1 cellular context compared by ENCODE assay signal in the genomic region with DNA sequence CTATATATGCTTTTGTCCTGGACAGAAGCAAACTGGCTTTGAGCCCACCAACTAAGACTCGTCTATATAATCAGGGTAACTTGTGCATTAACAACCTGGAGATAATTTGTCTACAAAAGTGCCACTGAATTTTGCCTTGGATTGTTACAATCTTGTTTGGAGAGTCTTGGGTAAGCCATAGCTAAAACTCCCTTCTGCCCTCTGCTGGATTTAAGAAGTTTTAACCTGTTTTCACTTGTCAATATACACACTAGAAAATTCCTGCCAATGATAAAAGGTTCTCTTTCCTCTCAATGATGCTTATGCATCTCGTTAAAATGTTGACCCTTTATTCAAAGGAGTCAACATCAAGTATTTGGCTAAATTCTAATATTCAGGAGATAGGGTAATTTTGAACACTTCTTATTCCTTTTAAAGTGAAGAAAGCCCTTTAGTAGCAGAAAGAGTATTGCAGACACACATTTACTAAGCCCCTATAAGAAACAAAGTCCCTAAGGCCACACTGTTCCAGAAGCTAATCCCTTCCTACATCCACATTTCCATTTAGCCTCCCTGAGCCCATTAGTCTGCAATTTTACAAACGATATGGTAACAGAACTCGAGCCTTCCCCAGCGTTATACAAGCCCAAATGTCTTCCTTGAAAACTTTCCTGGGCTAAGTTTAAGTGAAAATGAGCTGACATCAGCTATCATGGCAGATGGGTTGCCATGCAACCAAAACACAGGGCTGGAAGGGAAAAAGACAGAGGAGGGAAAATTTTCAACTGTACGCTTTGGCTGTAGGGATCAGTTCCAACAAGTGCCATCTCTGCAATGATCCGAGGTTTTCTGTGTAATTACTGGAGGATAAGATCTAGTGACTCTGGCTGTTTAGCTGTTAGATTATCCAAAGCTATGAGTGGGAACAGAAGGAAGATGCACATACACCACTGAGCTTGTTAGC.
TF ChIP-seq lines count a peak whose summit lies in the region.

No MANE protein-coding gene starts in this region.

TF ChIP-seq in GM23338, 12 proteins besides CTCF, POLR2A, EP300 and RAD21 (continued from another document):
- TF ChIP-seq, protein P1, sequence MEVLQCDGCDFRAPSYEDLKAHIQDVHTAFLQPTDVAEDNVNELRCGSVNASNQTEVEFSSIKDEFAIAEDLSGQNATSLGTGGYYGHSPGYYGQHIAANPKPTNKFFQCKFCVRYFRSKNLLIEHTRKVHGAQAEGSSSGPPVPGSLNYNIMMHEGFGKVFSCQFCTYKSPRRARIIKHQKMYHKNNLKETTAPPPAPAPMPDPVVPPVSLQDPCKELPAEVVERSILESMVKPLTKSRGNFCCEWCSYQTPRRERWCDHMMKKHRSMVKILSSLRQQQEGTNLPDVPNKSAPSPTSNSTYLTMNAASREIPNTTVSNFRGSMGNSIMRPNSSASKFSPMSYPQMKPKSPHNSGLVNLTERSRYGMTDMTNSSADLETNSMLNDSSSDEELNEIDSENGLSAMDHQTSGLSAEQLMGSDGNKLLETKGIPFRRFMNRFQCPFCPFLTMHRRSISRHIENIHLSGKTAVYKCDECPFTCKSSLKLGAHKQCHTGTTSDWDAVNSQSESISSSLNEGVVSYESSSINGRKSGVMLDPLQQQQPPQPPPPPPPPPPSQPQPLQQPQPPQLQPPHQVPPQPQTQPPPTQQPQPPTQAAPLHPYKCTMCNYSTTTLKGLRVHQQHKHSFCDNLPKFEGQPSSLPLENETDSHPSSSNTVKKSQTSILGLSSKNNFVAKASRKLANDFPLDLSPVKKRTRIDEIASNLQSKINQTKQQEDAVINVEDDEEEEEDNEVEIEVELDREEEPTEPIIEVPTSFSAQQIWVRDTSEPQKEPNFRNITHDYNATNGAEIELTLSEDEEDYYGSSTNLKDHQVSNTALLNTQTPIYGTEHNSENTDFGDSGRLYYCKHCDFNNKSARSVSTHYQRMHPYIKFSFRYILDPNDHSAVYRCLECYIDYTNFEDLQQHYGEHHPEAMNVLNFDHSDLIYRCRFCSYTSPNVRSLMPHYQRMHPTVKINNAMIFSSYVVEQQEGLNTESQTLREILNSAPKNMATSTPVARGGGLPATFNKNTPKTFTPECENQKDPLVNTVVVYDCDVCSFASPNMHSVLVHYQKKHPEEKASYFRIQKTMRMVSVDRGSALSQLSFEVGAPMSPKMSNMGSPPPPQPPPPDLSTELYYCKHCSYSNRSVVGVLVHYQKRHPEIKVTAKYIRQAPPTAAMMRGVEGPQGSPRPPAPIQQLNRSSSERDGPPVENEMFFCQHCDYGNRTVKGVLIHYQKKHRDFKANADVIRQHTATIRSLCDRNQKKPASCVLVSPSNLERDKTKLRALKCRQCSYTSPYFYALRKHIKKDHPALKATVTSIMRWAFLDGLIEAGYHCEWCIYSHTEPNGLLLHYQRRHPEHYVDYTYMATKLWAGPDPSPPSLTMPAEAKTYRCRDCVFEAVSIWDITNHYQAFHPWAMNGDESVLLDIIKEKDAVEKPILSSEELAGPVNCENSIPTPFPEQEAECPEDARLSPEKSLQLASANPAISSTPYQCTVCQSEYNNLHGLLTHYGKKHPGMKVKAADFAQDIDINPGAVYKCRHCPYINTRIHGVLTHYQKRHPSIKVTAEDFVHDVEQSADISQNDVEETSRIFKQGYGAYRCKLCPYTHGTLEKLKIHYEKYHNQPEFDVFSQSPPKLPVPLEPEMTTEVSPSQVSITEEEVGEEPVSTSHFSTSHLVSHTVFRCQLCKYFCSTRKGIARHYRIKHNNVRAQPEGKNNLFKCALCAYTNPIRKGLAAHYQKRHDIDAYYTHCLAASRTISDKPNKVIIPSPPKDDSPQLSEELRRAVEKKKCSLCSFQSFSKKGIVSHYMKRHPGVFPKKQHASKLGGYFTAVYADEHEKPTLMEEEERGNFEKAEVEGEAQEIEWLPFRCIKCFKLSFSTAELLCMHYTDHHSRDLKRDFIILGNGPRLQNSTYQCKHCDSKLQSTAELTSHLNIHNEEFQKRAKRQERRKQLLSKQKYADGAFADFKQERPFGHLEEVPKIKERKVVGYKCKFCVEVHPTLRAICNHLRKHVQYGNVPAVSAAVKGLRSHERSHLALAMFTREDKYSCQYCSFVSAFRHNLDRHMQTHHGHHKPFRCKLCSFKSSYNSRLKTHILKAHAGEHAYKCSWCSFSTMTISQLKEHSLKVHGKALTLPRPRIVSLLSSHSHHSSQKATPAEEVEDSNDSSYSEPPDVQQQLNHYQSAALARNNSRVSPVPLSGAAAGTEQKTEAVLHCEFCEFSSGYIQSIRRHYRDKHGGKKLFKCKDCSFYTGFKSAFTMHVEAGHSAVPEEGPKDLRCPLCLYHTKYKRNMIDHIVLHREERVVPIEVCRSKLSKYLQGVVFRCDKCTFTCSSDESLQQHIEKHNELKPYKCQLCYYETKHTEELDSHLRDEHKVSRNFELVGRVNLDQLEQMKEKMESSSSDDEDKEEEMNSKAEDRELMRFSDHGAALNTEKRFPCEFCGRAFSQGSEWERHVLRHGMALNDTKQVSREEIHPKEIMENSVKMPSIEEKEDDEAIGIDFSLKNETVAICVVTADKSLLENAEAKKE (CRISPR knock-in tag; IDR thresholded peaks at IDR 0.05): no peak
- no peak for TF ChIP-seq STAT1 (IDR thresholded peaks at IDR 0.05; ENCODE audit: unreplicated experiment)
- no peak for TF ChIP-seq ETS1 (IDR thresholded peaks at IDR 0.05)
- TF ChIP-seq ZNF331 (CRISPR knock-in tag; IDR thresholded peaks at IDR 0.05; ENCODE audit: low read depth): no peak
- no peak for TF ChIP-seq EZH2 (IDR thresholded peaks at IDR 0.05; ENCODE audit: low read depth, unreplicated experiment)
- no peak for TF ChIP-seq NANOG (IDR thresholded peaks at IDR 0.05; ENCODE audit: borderline replicate concordance)
- TF ChIP-seq JUNB (IDR thresholded peaks at IDR 0.05; ENCODE audit: unreplicated experiment): no peak
TF ChIP-seq in GM23338: peak in this region for 0.
